ENCODE assay signal across 31 cellular contexts in genomic region chr1:94336991-94337390, GRCh38.
"Had no signal": no experiment of that assay in that cellular context is flagged by ENCODE, and none has a peak within 500 bp of the region (broad histone marks: within the 10 kb centered on the region; RNA-seq: fewer than 3 reads in every experiment).

No MANE protein-coding gene starts in this region.

- H3K4me1 Mint-ChIP-seq: activated CD4-positive, alpha-beta T cell treated with anti-CD3 and anti-CD28 coated beads, Interleukin-2, amount 10 ng/mL, durations not matched to agents 24 days and 14 days had no signal

- ATAC-seq: activated CD8-positive, alpha-beta T cell treated with anti-CD3 and anti-CD28 coated beads, Interleukin-2, amount 10 ng/mL, durations not matched to agents 7 days and 5 days; activated naive CD8-positive, alpha-beta T cell treated with anti-CD3 and anti-CD28 coated beads, Interleukin-2, amount 50 U/mL, for 24 hours had no signal

- H3K36me3 Mint-ChIP-seq: activated naive CD4-positive, alpha-beta T cell treated with anti-CD3 and anti-CD28 coated beads, Interleukin-2, amount 50 U/mL, for 72 hours; brain had no signal

- H3K27me3 ChIP-seq: SJCRH30 had no signal

- H3K9me3 ChIP-seq: SJCRH30 had no signal

- H3K36me3 ChIP-seq: SJCRH30, WERI-Rb-1 had no signal

- H3K4me3 ChIP-seq: SJCRH30, SK-N-MC had no signal

- H3K4me3 Mint-ChIP-seq: activated CD4-positive, alpha-beta T cell treated with anti-CD3 and anti-CD28 coated beads, Interleukin-2, amount 10 ng/mL, durations not matched to agents 24 days and 14 days; activated CD8-positive, alpha-beta T cell treated with anti-CD3 and anti-CD28 coated beads, Interleukin-2, amount 10 ng/mL, durations not matched to agents 7 days and 5 days; activated naive CD4-positive, alpha-beta T cell treated with anti-CD3 and anti-CD28 coated beads for 36 hours; activated naive CD8-positive, alpha-beta T cell treated with anti-CD3 and anti-CD28 coated beads, Interleukin-2, amount 50 U/mL, for 24 hours; activated T-cell treated with anti-CD3 and anti-CD28 coated beads, Interleukin-2, amount 50 U/mL, for 24 hours; brain had no signal

- H3K27ac ChIP-seq: SJCRH30, SK-N-MC, WERI-Rb-1 had no signal

- DNase-seq: activated CD4-positive, alpha-beta T cell treated with anti-CD3 and anti-CD28 coated beads for 1 hour; activated CD4-positive, alpha-beta T cell treated with anti-CD3 and anti-CD28 coated beads, Interleukin-2, amount 10 ng/mL, durations not matched to agents 24 days and 14 days; activated CD4-positive, alpha-beta T cell treated with anti-CD3 and anti-CD28 coated beads, Interleukin-2, amount 50 U/mL, for 48 hours; activated CD4-positive, CD25-positive, alpha-beta regulatory T cell; activated CD8-positive, alpha-beta T cell treated with anti-CD3 and anti-CD28 coated beads, Interleukin-2, amount 10 ng/mL, durations not matched to agents 7 days and 5 days; activated gamma-delta T cell; activated naive CD4-positive, alpha-beta T cell treated with anti-CD3 and anti-CD28 coated beads for 36 hours; activated naive CD8-positive, alpha-beta T cell treated with anti-CD3 and anti-CD28 coated beads, Interleukin-2, amount 50 U/mL, for 24 hours; activated T-cell treated with anti-CD3 and anti-CD28 coated beads, Interleukin-2, amount 50 U/mL, for 24 hours; anterior cingulate cortex; central memory CD4-positive, alpha-beta T cell; Kasumi-1; KG1; MM.1S; MV-4-11; NCI-H1092; NCI-H1436 treated with DMSO at 0.1 percent for 48 hours; NCI-H1694 treated with DMSO at 0.1 percent for 48 hours; NCI-H2029; NCI-H345; NCI-H524 treated with DMSO at 0.1 percent for 48 hours; NCI-H748 treated with DMSO at 0.1 percent for 48 hours; NK-92 treated with Interleukin-12 subunit alpha and Interleukin-12 subunit beta, amount 100 ng/mL, for 24 hours; SHP77; SJCRH30; T1000; WERI-Rb-1 had no signal

- H3K9me3 Mint-ChIP-seq: activated CD4-positive, alpha-beta T cell treated with anti-CD3 and anti-CD28 coated beads, Interleukin-2, amount 10 ng/mL, durations not matched to agents 24 days and 14 days; activated naive CD4-positive, alpha-beta T cell treated with anti-CD3 and anti-CD28 coated beads for 36 hours; activated naive CD4-positive, alpha-beta T cell treated with anti-CD3 and anti-CD28 coated beads, Interleukin-2, amount 50 U/mL, for 72 hours; activated naive CD8-positive, alpha-beta T cell treated with anti-CD3 and anti-CD28 coated beads, Interleukin-2, amount 50 U/mL, for 24 hours; activated T-cell treated with anti-CD3 and anti-CD28 coated beads, Interleukin-2, amount 50 U/mL, for 24 hours; activated T-helper 2 cell treated with anti-CD3 and anti-CD28 coated beads, Interferon-gamma antibody, Interleukin-2, Interleukin-4, amounts not matched to agents 10 μg/mL and 5 μg/mL and 100 μg/mL, durations not matched to agents 14 hours and 24 hours and 36 hours had no signal

- H3K27ac Mint-ChIP-seq: activated CD4-positive, alpha-beta T cell treated with anti-CD3 and anti-CD28 coated beads, Interleukin-2, amount 10 ng/mL, durations not matched to agents 24 days and 14 days; activated CD8-positive, alpha-beta T cell treated with anti-CD3 and anti-CD28 coated beads, Interleukin-2, amount 10 ng/mL, durations not matched to agents 7 days and 5 days; activated naive CD4-positive, alpha-beta T cell treated with anti-CD3 and anti-CD28 coated beads for 36 hours; activated naive CD4-positive, alpha-beta T cell treated with anti-CD3 and anti-CD28 coated beads, Interleukin-2, amount 50 U/mL, for 72 hours; activated naive CD8-positive, alpha-beta T cell treated with anti-CD3 and anti-CD28 coated beads, Interleukin-2, amount 50 U/mL, for 24 hours; activated T-cell treated with anti-CD3 and anti-CD28 coated beads, Interleukin-2, amount 50 U/mL, for 24 hours; activated T-helper 2 cell treated with anti-CD3 and anti-CD28 coated beads, Interferon-gamma antibody, Interleukin-2, Interleukin-4, amounts not matched to agents 10 μg/mL and 5 μg/mL and 100 μg/mL, durations not matched to agents 14 hours and 24 hours and 36 hours; brain had no signal

- H3K4me1 ChIP-seq: SJCRH30 had no signal
